13 cellular contexts compared by ENCODE assay signal in the genomic region with DNA sequence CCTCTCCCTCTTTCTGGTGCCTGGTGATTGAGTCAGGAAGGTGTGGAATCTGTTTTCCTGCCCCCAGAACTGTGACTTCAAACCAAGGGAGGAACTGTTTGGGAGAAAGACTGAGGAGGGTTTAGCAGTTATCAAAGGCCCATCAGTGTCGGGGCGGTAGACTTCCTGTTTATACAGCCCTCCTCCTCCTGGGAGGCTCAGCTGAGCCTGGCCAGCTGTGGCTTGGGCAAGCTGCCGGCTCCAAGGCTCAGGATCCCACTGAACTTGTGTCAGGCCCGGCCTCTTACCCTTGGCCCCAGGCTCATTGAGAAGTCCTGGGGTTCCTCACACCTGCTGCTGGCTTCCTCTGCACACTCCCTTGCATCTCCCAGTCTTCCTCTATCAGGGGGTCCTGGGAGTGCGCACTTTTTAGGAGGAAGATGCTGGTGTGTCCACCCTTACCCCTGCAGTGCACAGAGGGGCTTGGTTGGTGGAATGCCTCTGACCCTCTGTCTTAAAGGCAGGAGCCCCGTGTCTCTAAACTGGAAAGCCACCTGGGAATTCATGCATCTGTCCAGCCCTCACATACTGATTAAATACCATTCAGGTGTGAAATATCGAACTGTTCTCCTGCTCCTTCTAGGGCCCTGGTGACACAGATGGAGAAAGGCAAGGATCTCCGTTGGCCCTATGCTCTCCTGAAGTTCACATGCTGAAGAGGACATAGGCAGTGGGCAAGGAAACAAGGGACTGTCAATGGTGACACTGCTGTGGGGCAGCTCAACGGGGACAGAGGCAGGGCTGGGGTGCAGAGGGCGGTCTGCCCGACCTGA. TPM values are rescaled to one million over a fixed set of nuclear protein-coding genes. Genes with fewer than 3 reads are reported as not detected.
DNase-seq lines count a peak whose midpoint lies in the region; ATAC-seq and TF ChIP-seq lines count a peak whose summit lies in the region.
"Had no signal": no experiment of that assay in that cellular context is flagged by ENCODE, and none has a peak within 500 bp of the region (broad histone marks: within the 10 kb centered on the region; RNA-seq: fewer than 3 reads in every experiment).

No MANE protein-coding gene starts in this region.

- no peak for ATAC-seq in RWPE2 (ENCODE audit: low read depth)
- peak; percentile 87 to 88 for ATAC-seq in left cardiac atrium
- no peak for ATAC-seq in HG03432 (IDR thresholded peaks at IDR 0.05; ENCODE audit: unreplicated experiment)

- in situ Hi-C loops in KBM-7 (cut with MboI; ENCODE audit: low pct_unique_long_range_greater_than_20kb, low sequenced_read_pairs), result no loop called here
- in situ Hi-C loops in HAP-1 (cut with MboI; ENCODE audit: low sequenced_read_pairs), result no loop called here

- no peaks in the 10 kb centered on the region for H3K4me1 ChIP-seq in RWPE2 (ENCODE audit: insufficient read depth, poor library complexity, severe bottlenecking)
- no peaks in the 10 kb centered on the region for H3K4me1 ChIP-seq in HAP-1

- H3K27me3 Mint-ChIP-seq in osteocyte (ENCODE audit: unreplicated experiment), result peaks cover 4% of the 10 kb centered on the region

- peak overlapping the region; percentile 52 for H3K27ac Mint-ChIP-seq in osteocyte (ENCODE audit: unreplicated experiment)

- H3K9me3 Mint-ChIP-seq in osteocyte (ENCODE audit: unreplicated experiment), result no peaks in the 10 kb centered on the region

- H3K4me3 Mint-ChIP-seq in osteocyte (ENCODE audit: unreplicated experiment), result no peak overlapping the region

- H3K4me1 Mint-ChIP-seq in osteocyte (ENCODE audit: unreplicated experiment), result peaks cover 6% of the 10 kb centered on the region

- CTCF ChIA-PET in GM10248 (lab: Yijun Ruan, JAX), result interaction anchor here (2.0 kb wide), 1 partner anchor 10 kb away, joined by 4 read pairs; no protein-coding TSS in a partner anchor

- TF ChIP-seq CTCF in RWPE2 (IDR thresholded peaks at IDR 0.05; ENCODE audit: poor library complexity, severe bottlenecking) (no peak), osteocyte (IDR thresholded peaks at IDR 0.05) (no peak), GM10248 (IDR thresholded peaks at IDR 0.05; ENCODE audit: control extremely low read depth, extremely low read depth, low read depth, missing control alignments) (no peak)

- intact Hi-C loops in left cardiac atrium (cut with DNase I), result no loop called here

- peaks cover 2% of the 10 kb centered on the region for H3K9me3 ChIP-seq in RWPE2 (ENCODE audit: severe bottlenecking)
- no peaks in the 10 kb centered on the region for H3K9me3 ChIP-seq in HAP-1

- H3K4me3 ChIP-seq in RWPE2 (ENCODE audit: severe bottlenecking) (no peak overlapping the region), HAP-1 (no peak overlapping the region)
- H3K4me3 ChIP-seq: coronary artery had no signal

- DNase-seq in AG20443 (ENCODE audit: low spot score), result peak; percentile 72
- peak; percentile 6 for DNase-seq in RWPE2 (ENCODE audit: low spot score)
- DNase-seq in left cardiac atrium, result peak; percentile 59
- no peak for DNase-seq in osteocyte (ENCODE audit: extremely low spot score, unreplicated experiment)
- DNase-seq in KBM-7, result no peak
- no peak for DNase-seq in HAP-1 (ENCODE audit: low spot score in 2 of 2)
- DNase-seq in GM10248 (ENCODE audit: extremely low spot score), result no peak
- DNase-seq: AML-193; NCI-H510A; SHP77; stimulated activated naive CD4-positive, alpha-beta T cell had no signal

- no peaks in the 10 kb centered on the region for H3K36me3 ChIP-seq in RWPE2 (ENCODE audit: low read depth)
- H3K36me3 ChIP-seq in HAP-1 (replicated peaks), result no peaks in the 10 kb centered on the region

- POLR2A ChIA-PET in GM10248 (lab: Yijun Ruan, JAX), result no interaction called here

- no peak overlapping the region for H3K27ac ChIP-seq in RWPE2 (ENCODE audit: poor library complexity, severe bottlenecking)
- H3K27ac ChIP-seq: coronary artery had no signal

- no peaks in the 10 kb centered on the region for H3K27me3 ChIP-seq in RWPE2 (ENCODE audit: insufficient read depth, poor library complexity, severe bottlenecking)
- H3K27me3 ChIP-seq in HAP-1 (ENCODE audit: low read depth), result no peaks in the 10 kb centered on the region

- no peaks in the 10 kb centered on the region for H3K36me3 Mint-ChIP-seq in osteocyte (ENCODE audit: unreplicated experiment)

RNA-seq across cellular contexts. Expression of a gene that starts 32.4 kb away (rescaled TPM):
- total RNA-seq in left cardiac atrium (100 to 1,000 TPM; 213 to 248 TPM), osteocyte (153 and 169 TPM in 2 replicates)

Comparison
In these comparisons a context has a peak if more than half of its experiments do, and no peak if none do; other contexts are left out.
1. DNase-seq: peak in AG20443 (single experiment), RWPE2 (single experiment) and left cardiac atrium (single experiment); none in osteocyte (single experiment), KBM-7 (single experiment), HAP-1 (0 of 2) and GM10248 (single experiment).
2. ATAC-seq: peak in left cardiac atrium (2 of 2); none in RWPE2 (single experiment) and HG03432 (single experiment).